Comparison of ENCODE assay signal across 8 cellular contexts in genomic region chr3:183446838-183447205, GRCh38. TPM values are rescaled to one million over a fixed set of nuclear protein-coding genes. Genes with fewer than 3 reads are reported as not detected.
A peak's percentile ranks its signal among the peaks of the same experiment; 100 is the strongest.
DNase-seq lines count a peak whose midpoint lies in the region; ATAC-seq and TF ChIP-seq lines count a peak whose summit lies in the region.

No MANE protein-coding gene starts in this region.

- H3K27me3 ChIP-seq in Caco-2 (replicated peaks; ENCODE audit: control insufficient read depth, insufficient read depth, low read length), result no peaks in the 10 kb centered on the region
- peaks cover 2% of the 10 kb centered on the region; the same call in 1 of the 2 replicates for H3K27me3 ChIP-seq in Panc1 (ENCODE audit: control insufficient read depth, insufficient read depth, low read length)
- no peaks in the 10 kb centered on the region for H3K27me3 ChIP-seq in ovary

- TSS peak; percentile 38 for BruUV-seq in Caco-2 (replicated peaks; lab: Mats Ljungman, UMichigan)
- BruUV-seq in Panc1 (replicated peaks; lab: Mats Ljungman, UMichigan), result no TSS peak

- H3K36me3 Mint-ChIP-seq in Caco-2 (ENCODE audit: insufficient read depth, unreplicated experiment), result peaks cover 7% of the 10 kb centered on the region

- peaks cover 19% of the 10 kb centered on the region for H3K9me3 ChIP-seq in Caco-2
- peaks cover 28% of the 10 kb centered on the region; the same call in 1 of the 2 replicates for H3K9me3 ChIP-seq in Panc1 (ENCODE audit: control insufficient read depth, insufficient read depth, low read depth, low read length)
- no peaks in the 10 kb centered on the region for H3K9me3 ChIP-seq in ovary

- ATAC-seq in Panc1 (no peak), HG03457 (IDR thresholded peaks at IDR 0.05; ENCODE audit: unreplicated experiment) (no peak)

- H3K36me3 ChIP-seq in Caco-2 (ENCODE audit: control insufficient read depth, insufficient read depth, low read length), result no peaks in the 10 kb centered on the region
- H3K36me3 ChIP-seq in Panc1 (ENCODE audit: control insufficient read depth, insufficient read depth, low read length), result no peaks in the 10 kb centered on the region
- H3K36me3 ChIP-seq in ovary, result no peaks in the 10 kb centered on the region

- H3K4me3 ChIP-seq in Caco-2 (ENCODE audit: low read depth, low read length) (peak overlapping the region; percentile 95), Panc1 (ENCODE audit: low read depth in 2 of 2, low read length in 2 of 2) (peak overlapping the region; percentile 80 to 89), epithelial cell of esophagus (ENCODE audit: low read length) (peak overlapping the region; percentile 80), ovary (peak overlapping the region; percentile 49)

- TF ChIP-seq POLR2A in ovary (IDR thresholded peaks at IDR 0.05), result no peak

- H3K4me3 Mint-ChIP-seq in Caco-2 (ENCODE audit: unreplicated experiment), result peak overlapping the region; percentile 82

- TF ChIP-seq EP300 in ovary (IDR thresholded peaks at IDR 0.05), result no peak

- H3K4me1 Mint-ChIP-seq in Caco-2 (ENCODE audit: low read depth, unreplicated experiment), result peaks cover 13% of the 10 kb centered on the region

- WGBS in ovary, 3 donors, result 95 to 99% (median 95%) methylated on average over 2 of the region's 2 CpGs

- H3K27me3 Mint-ChIP-seq in Caco-2 (ENCODE audit: insufficient read depth, unreplicated experiment), result no peaks in the 10 kb centered on the region

- DNase-seq in Caco-2 (no peak), Panc1 (ENCODE audit: low read depth, low spot score) (no peak), epithelial cell of esophagus (ENCODE audit: low read depth) (no peak), ovary (no peak), SIG-M5 (lab: John Stamatoyannopoulos, UW) (no peak), NCI-H2029 treated with DMSO at 0.1 percent for 48 hours (lab: John Stamatoyannopoulos, UW) (no peak)
- no peak for DNase-seq in activated effector memory CD4-positive, alpha-beta T cell treated with Interleukin-2 at 50 U/mL for 16 hours

- H3K27ac Mint-ChIP-seq in Caco-2 (ENCODE audit: unreplicated experiment), result peak overlapping the region; percentile 69

- peaks cover 26% of the 10 kb centered on the region for H3K9me3 Mint-ChIP-seq in Caco-2 (ENCODE audit: unreplicated experiment)

- no peak for TF ChIP-seq CTCF in Caco-2 (IDR thresholded peaks at IDR 0.05; ENCODE audit: insufficient read depth in 1 of 2, low read depth in 1 of 2, low read length in 1 of 2, severe bottlenecking in 1 of 2, unreplicated experiment in 1 of 2)
- no peak for TF ChIP-seq CTCF in Panc1 (IDR thresholded peaks at IDR 0.05)
- TF ChIP-seq CTCF in epithelial cell of esophagus (IDR thresholded peaks at IDR 0.05; ENCODE audit: insufficient read depth, low read depth, low read length, missing control alignments), result no peak
- TF ChIP-seq CTCF in ovary (IDR thresholded peaks at IDR 0.05), result no peak

- in situ Hi-C loops in Panc1 (cut with HindIII; ENCODE audit: low pct_unique_long_range_greater_than_20kb, low sequenced_read_pairs), result no loop called here

- intact Hi-C loops in Caco-2 (cut with micrococcal nuclease; ENCODE audit: unreplicated experiment) (loop anchor here (1.0 to 5.0 kb wide), 3 partner anchors 12 to 55 kb away; no protein-coding TSS in a partner anchor), Panc1 (cut with micrococcal nuclease; ENCODE audit: unreplicated experiment) (no loop called here), ovary (cut with DNase I) (no loop called here)

- POLR2A ChIA-PET in Caco-2 (lab: Charles Lee) (interaction anchor here (0.7 kb wide), 1 partner anchor 423 kb away, joined by 3 read pairs; no protein-coding TSS in a partner anchor), Panc1 (lab: Charles Lee) (no interaction called here)

- CTCF ChIA-PET in Caco-2 (lab: Charles Lee) (no interaction called here), Panc1 (lab: Charles Lee) (no interaction called here)

- H3K27ac ChIP-seq in Panc1 (ENCODE audit: low read length) (peak overlapping the region; percentile 91), ovary (no peak overlapping the region)

- H3K4me1 ChIP-seq in Caco-2 (no peaks in the 10 kb centered on the region), Panc1 (ENCODE audit: control insufficient read depth, insufficient read depth, low read length) (peaks cover 18% of the 10 kb centered on the region), ovary (ENCODE audit: insufficient read depth) (no peaks in the 10 kb centered on the region)

RNA-seq across cellular contexts. Expression of gene MCF2L2, which starts 18.4 kb away (rescaled TPM):
- total RNA-seq in Caco-2 (2022), result 3.9 and 4.6 TPM in 2 replicates
- total RNA-seq in Panc1 (2021; ENCODE audit: unreplicated experiment), result 1.0 TPM
- 0.82 TPM for polyA plus RNA-seq in Panc1 (2012; ENCODE audit: insufficient read length)
- 1 to 10 TPM in 3 of 7 donors, under 1 TPM in 4; 0.12 to 1.1 (median 0.61) TPM for total RNA-seq in ovary
- 1 to 10 TPM in 1 of 2 donors, under 1 TPM in 1; 0.39 to 2.2 TPM for polyA plus RNA-seq in ovary
